ENCODE assay signal across 14 cellular contexts in the genomic region with DNA sequence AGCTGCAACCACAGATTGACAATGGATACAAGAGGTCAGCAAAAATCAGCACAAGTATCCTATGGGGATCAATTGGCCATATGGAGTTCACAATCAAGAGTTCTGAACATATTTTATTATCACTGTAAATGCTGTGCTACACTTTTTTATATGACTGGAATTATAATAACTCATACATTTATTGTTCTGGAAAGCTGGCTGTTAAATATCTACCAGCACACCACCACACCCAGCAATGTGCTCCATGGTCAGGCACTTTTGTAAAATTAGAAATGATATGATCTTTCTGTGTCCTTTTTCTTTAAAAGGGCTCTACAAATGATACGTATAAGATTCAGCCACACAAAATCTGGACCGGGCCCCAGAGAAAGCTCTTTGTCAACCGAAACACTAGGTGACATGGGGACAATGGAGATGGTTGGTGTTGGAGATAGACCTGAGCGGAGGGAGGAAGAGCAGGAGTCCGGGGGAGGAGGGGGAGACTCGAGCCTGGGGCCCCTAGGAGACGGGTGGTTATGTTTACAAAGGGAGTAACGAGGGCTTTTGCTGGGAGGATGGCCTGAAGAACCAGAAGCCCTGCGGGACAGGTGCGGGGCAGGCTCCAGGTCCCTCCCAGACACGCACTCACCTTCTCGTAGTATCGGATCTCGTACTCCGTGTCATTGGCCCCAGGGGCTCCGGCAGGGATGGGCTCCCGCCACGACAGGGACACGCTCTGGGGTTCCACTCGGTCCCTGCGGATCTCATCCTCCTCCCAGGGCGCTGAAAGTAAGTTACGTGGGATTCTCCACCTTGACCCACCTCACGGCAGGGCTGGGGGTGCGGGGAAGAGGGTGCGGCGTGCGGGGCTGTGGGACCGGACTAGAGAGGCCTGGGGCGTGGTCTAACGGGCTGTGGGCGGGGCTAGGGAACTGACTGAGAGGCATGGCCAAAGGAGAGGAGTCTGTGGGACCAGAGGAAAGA.
DNase-seq lines count a peak whose midpoint lies in the region; ATAC-seq and TF ChIP-seq lines count a peak whose summit lies in the region.
"Had no signal": no experiment of that assay in that cellular context is flagged by ENCODE, and none has a peak within 500 bp of the region (broad histone marks: within the 10 kb centered on the region; RNA-seq: fewer than 3 reads in every experiment).

No MANE protein-coding gene starts in this region.

- no peak for TF ChIP-seq CTCF in nephron progenitor cell (IDR thresholded peaks at IDR 0.05)

- no peak overlapping the region for H3K27ac ChIP-seq in HUES48 (ENCODE audit: low read depth, low read length)
- H3K27ac ChIP-seq: esophagus squamous epithelium had no signal

- H3K9ac ChIP-seq in HUES48 (ENCODE audit: low read depth, low read length), result no peak overlapping the region

- H3K9me3 ChIP-seq in HUES48 (ENCODE audit: control insufficient read depth, insufficient read depth, low read length), result no peaks in the 10 kb centered on the region
- H3K9me3 ChIP-seq: esophagus squamous epithelium had no signal

- no peaks in the 10 kb centered on the region for H3K4me1 ChIP-seq in HUES48 (ENCODE audit: control insufficient read depth, insufficient read depth, low read length)

- ATAC-seq in GM18867 (IDR thresholded peaks at IDR 0.05; ENCODE audit: unreplicated experiment), result no peak

- H3K4me1 Mint-ChIP-seq in nephron progenitor cell, result no peaks in the 10 kb centered on the region
- H3K4me1 Mint-ChIP-seq in T-helper 2 cell treated with Interferon-gamma antibody and Interleukin-4, amounts not matched to agents 5 μg/mL and 100 μg/mL, for 36 hours (ENCODE audit: low read depth), result peaks cover 1% of the 10 kb centered on the region

- H3K27me3 Mint-ChIP-seq in nephron progenitor cell (ENCODE audit: low read depth, poor library complexity), result peaks cover 98% of the 10 kb centered on the region
- H3K27me3 Mint-ChIP-seq in T-helper 2 cell treated with Interferon-gamma antibody and Interleukin-4, amounts not matched to agents 5 μg/mL and 100 μg/mL, for 36 hours (ENCODE audit: low read depth), result peaks cover 25% of the 10 kb centered on the region

- H3K4me3 ChIP-seq in HUES48 (ENCODE audit: low read depth, low read length), result peak overlapping the region; percentile 77
- H3K4me3 ChIP-seq: esophagus squamous epithelium had no signal

- H3K9me3 Mint-ChIP-seq in nephron progenitor cell, result peaks cover 12% of the 10 kb centered on the region
- no peaks in the 10 kb centered on the region for H3K9me3 Mint-ChIP-seq in T-helper 2 cell treated with Interferon-gamma antibody and Interleukin-4, amounts not matched to agents 5 μg/mL and 100 μg/mL, for 36 hours
- H3K9me3 Mint-ChIP-seq: activated naive CD4-positive, alpha-beta T cell treated with anti-CD3 and anti-CD28 coated beads, Interleukin-2, amount 50 U/mL, for 72 hours had no signal

- DNase-seq in EH (ENCODE audit: low read depth) (peak; percentile 4), erythroblast (lab: John Stamatoyannopoulos, UW) (peak; percentile 13 to 34), nephron progenitor cell (peak; percentile 72), NCI-H2029 (lab: John Stamatoyannopoulos, UW) (no peak)
- DNase-seq in T-helper 2 cell treated with Interferon-gamma antibody and Interleukin-4, amounts not matched to agents 5 μg/mL and 100 μg/mL, for 36 hours (ENCODE audit: low spot score), result no peak
- DNase-seq: cerebellar nuclear complex; DND-41; esophagus squamous epithelium; NCI-H187; stimulated activated naive CD4-positive, alpha-beta T cell had no signal

- H3K36me3 ChIP-seq in HUES48 (ENCODE audit: control insufficient read depth, insufficient read depth, low read length), result no peaks in the 10 kb centered on the region
- H3K36me3 ChIP-seq: esophagus squamous epithelium had no signal

- H3K4me3 Mint-ChIP-seq in nephron progenitor cell, result peak overlapping the region; percentile 65
- no peak overlapping the region for H3K4me3 Mint-ChIP-seq in T-helper 2 cell treated with Interferon-gamma antibody and Interleukin-4, amounts not matched to agents 5 μg/mL and 100 μg/mL, for 36 hours

- peaks cover 26% of the 10 kb centered on the region for H3K27me3 ChIP-seq in HUES48 (ENCODE audit: control insufficient read depth, insufficient read depth, low read length)

- H3K36me3 Mint-ChIP-seq in nephron progenitor cell (ENCODE audit: low read depth), result no peaks in the 10 kb centered on the region
- H3K36me3 Mint-ChIP-seq in T-helper 2 cell treated with Interferon-gamma antibody and Interleukin-4, amounts not matched to agents 5 μg/mL and 100 μg/mL, for 36 hours (ENCODE audit: low read depth), result no peaks in the 10 kb centered on the region
- H3K36me3 Mint-ChIP-seq: CD14-positive monocyte had no signal

- no peak for TF ChIP-seq POLR2A in erythroblast (IDR thresholded peaks at IDR 0.05; ENCODE audit: low read length)

- H3K27ac Mint-ChIP-seq in nephron progenitor cell, result no peak overlapping the region
- H3K27ac Mint-ChIP-seq in T-helper 2 cell treated with Interferon-gamma antibody and Interleukin-4, amounts not matched to agents 5 μg/mL and 100 μg/mL, for 36 hours, result no peak overlapping the region
- H3K27ac Mint-ChIP-seq: activated naive CD4-positive, alpha-beta T cell treated with anti-CD3 and anti-CD28 coated beads, Interleukin-2, amount 50 U/mL, for 72 hours; CD14-positive monocyte had no signal

Comparison
In these comparisons a context has a peak if more than half of its experiments do, and no peak if none do; other contexts are left out.
1. DNase-seq: peak in EH (single experiment), erythroblast (2 of 2) and nephron progenitor cell (single experiment); none in NCI-H2029 (single experiment) and T-helper 2 cell treated with Interferon-gamma antibody and Interleukin-4, amounts not matched to agents 5 μg/mL and 100 μg/mL, for 36 hours (single experiment).